8 cellular contexts compared by ENCODE assay signal in the genomic region with DNA sequence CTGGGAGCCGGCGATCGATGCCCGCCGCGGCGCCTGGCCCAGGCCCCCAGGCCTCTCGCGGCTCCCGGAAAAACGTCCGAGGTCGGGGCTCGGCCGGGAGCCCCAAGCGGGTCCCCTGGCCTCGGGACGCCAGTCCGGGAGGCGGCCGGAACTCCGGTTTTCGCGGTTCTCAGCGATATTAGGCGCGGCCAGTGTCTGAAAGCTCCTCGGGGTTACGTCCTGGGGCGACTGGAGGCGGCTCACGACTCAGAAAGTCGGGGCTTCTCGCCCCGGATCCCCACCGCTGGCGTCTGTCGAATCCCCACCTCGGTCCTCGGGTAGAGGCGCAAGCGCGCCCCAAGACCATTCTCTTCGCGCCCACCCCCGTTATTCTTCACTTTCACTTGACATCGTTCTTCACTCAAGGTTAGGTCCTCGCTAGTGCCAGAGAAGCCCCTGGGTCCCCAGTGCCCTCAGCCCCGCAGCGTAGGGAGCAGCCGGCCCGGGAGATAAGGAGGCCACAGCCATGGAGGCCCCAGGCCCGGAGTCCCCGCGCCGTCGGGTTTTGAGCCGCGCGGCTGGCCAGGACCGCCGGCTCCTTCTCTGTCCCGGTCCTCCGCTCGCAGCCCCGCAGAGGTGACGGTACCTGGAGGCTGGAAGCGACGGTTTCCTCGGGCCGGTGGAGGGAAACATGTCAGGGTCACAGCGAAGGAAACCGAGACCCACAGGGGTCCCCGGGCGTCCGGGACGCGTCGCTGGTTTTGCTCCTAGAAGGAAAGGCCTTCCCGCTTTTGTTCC. TPM values are rescaled to one million over a fixed set of nuclear protein-coding genes. Genes with fewer than 3 reads are reported as not detected.
DNase-seq lines count a peak whose midpoint lies in the region; ATAC-seq and TF ChIP-seq lines count a peak whose summit lies in the region.

No MANE protein-coding gene starts in this region.

- H3K27me3 ChIP-seq in KMS-11 (ENCODE audit: insufficient read depth, low read depth) (no peaks in the 10 kb centered on the region), foreskin keratinocyte (peaks cover 23% of the 10 kb centered on the region)

- TF ChIP-seq CTCF in AG10803 (conservative IDR thresholded peaks at IDR 0.05; ENCODE audit: low read length) (no peak), KMS-11 (conservative IDR thresholded peaks at IDR 0.05; ENCODE audit: low read depth, low read length) (no peak), foreskin keratinocyte (conservative IDR thresholded peaks at IDR 0.05) (no peak), type B pancreatic cell (conservative IDR thresholded peaks at IDR 0.05) (no peak)

- peak overlapping the region; percentile 86 for H3K4me3 Mint-ChIP-seq in type B pancreatic cell

- peaks cover 73% of the 10 kb centered on the region for H3K27me3 Mint-ChIP-seq in type B pancreatic cell

- H3K4me1 Mint-ChIP-seq in type B pancreatic cell (ENCODE audit: unreplicated experiment): peaks cover 5% of the 10 kb centered on the region

- H4K20me1 ChIP-seq in KMS-11 (ENCODE audit: insufficient read depth): no peaks in the 10 kb centered on the region

- H3K27ac Mint-ChIP-seq in type B pancreatic cell: no peak overlapping the region

- H3K36me3 ChIP-seq in KMS-11 (ENCODE audit: insufficient read depth): no peaks in the 10 kb centered on the region

- peaks cover 51% of the 10 kb centered on the region for H3K4me1 ChIP-seq in KMS-11 (ENCODE audit: low read depth, poor library complexity, severe bottlenecking)
- H3K4me1 ChIP-seq in foreskin keratinocyte: peaks cover 5% of the 10 kb centered on the region

- H3K9ac ChIP-seq in KMS-11: peak overlapping the region; percentile 97

- H3K36me3 Mint-ChIP-seq in type B pancreatic cell: no peaks in the 10 kb centered on the region

- peaks cover 89% of the 10 kb centered on the region for H3K79me2 ChIP-seq in KMS-11 (ENCODE audit: insufficient read depth, low read depth)

- peak overlapping the region; percentile 97 for H3K4me2 ChIP-seq in KMS-11

- no peaks in the 10 kb centered on the region for H3K9me3 Mint-ChIP-seq in type B pancreatic cell

- peak overlapping the region; percentile 95 for H3K27ac ChIP-seq in KMS-11
- peak overlapping the region; percentile 87 for H3K27ac ChIP-seq in foreskin keratinocyte

- DNase-seq in AG10803 (ENCODE audit: low read depth) (peak; percentile 31), foreskin keratinocyte (no peak), nucleus accumbens (lab: John Stamatoyannopoulos, UW) (peak in 51 of 56 donors; percentile 10 to 87 (median 59)), type B pancreatic cell (ENCODE audit: extremely low spot score, unreplicated experiment) (peak; percentile 69)
- peak; percentile 77 for DNase-seq in activated effector memory CD4-positive, alpha-beta T cell treated with anti-CD3 and anti-CD28 coated beads, Interleukin-2, amount 50 U/mL, for 16 hours

- H2AFZ ChIP-seq in KMS-11 (ENCODE audit: low read depth): peak overlapping the region; percentile 50

- ATAC-seq in GM19468 (IDR thresholded peaks at IDR 0.05; ENCODE audit: extremely low read depth, unreplicated experiment) (peak; percentile 2), foreskin keratinocyte (peak; percentile 37), HG02870 (IDR thresholded peaks at IDR 0.05; ENCODE audit: unreplicated experiment) (no peak)

- H3K4me3 ChIP-seq in AG10803 (ENCODE audit: low read length) (peak overlapping the region; percentile 63), KMS-11 (IDR thresholded peaks at IDR 0.05; ENCODE audit: insufficient read depth, low read depth, low read length) (no peak overlapping the region)

RNA-seq across cellular contexts. Expression of a gene that starts 35.2 kb away (rescaled TPM):
- not detected in 2 replicates for total RNA-seq in foreskin keratinocyte
- polyA plus RNA-seq in foreskin keratinocyte: not detected in 2 replicates
- not detected in 2 replicates for total RNA-seq in type B pancreatic cell (ENCODE audit: low replicate concordance)

Comparison
In these comparisons a context has a peak if more than half of its experiments do, and no peak if none do; other contexts are left out.
1. DNase-seq: peak in AG10803 (single experiment), activated effector memory CD4-positive, alpha-beta T cell treated with anti-CD3 and anti-CD28 coated beads, Interleukin-2, amount 50 U/mL, for 16 hours (single experiment), nucleus accumbens (51 of 56) and type B pancreatic cell (single experiment); none in foreskin keratinocyte (0 of 2).